In the genomic region with DNA sequence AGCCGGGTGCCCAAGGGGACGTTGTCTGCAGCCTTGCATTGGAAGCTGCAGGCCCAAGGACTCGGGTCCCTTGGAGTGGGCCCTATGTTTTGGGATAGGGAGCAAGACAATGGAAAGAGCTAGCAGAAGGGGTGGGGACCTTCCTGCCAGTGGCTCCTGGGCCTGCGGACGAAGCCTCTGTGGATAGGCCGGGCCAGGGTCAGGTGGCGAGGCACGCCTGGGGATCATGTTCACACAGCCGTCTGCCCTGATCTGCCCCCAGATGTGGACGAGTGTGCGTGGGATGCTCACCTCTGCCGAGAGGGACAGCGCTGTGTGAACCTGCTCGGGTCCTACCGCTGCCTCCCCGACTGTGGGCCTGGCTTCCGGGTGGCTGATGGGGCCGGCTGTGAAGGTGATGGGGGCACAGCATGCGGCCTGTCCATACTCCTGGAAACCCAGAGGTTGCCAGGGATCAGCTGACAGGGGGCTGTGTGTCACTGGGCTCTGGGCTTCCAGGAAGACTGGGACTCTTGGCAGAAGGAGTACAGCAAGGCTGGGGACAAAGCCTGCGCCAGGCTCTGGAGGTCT, we compare ENCODE assay signal across 1 cellular context.
TF ChIP-seq lines count a peak whose summit lies in the region.

No MANE protein-coding gene starts in this region.

TF ChIP-seq in HEK293, 187 proteins besides CTCF, POLR2A, EP300 and RAD21 (continued from another document):
- no peak for TF ChIP-seq PRDM2 (tag by site-specific recombination; IDR thresholded peaks at IDR 0.05; ENCODE audit: borderline replicate concordance)
- no peak for TF ChIP-seq ZNF311 (tag by site-specific recombination; IDR thresholded peaks at IDR 0.05; ENCODE audit: borderline replicate concordance)
